ENCODE assay signal across 27 cellular contexts in genomic region chr2:170201262-170201661, GRCh38. TPM values are rescaled to one million over a fixed set of nuclear protein-coding genes. Genes with fewer than 3 reads are reported as not detected.
A peak's percentile ranks its signal among the peaks of the same experiment; 100 is the strongest.
DNase-seq lines count a peak whose midpoint lies in the region; ATAC-seq and TF ChIP-seq lines count a peak whose summit lies in the region.
"Had no signal": no experiment of that assay in that cellular context is flagged by ENCODE, and none has a peak within 500 bp of the region (broad histone marks: within the 10 kb centered on the region; RNA-seq: fewer than 3 reads in every experiment).

No MANE protein-coding gene starts in this region.

- no peak for TF ChIP-seq POLR2A in heart left ventricle (IDR thresholded peaks at IDR 0.05)

- peak overlapping the region in 1 of 5 experiments; percentile 44 for H3K4me3 Mint-ChIP-seq in brain
- H3K4me3 Mint-ChIP-seq: CD4-positive, alpha-beta T cell; HFFc6 had no signal

- H3K9me3 Mint-ChIP-seq in brain: peaks cover 0 to 3% (median 0%) of the 10 kb centered on the region in 5 experiments
- H3K9me3 Mint-ChIP-seq: CD4-positive, alpha-beta T cell; HFFc6 had no signal

- 91 to 93% (median 93%) methylated on average over 2 of the region's 2 CpGs for WGBS in heart left ventricle, 4 donors

- no peaks in the 10 kb centered on the region for H3K36me3 Mint-ChIP-seq in brain

- peak overlapping the region in 3 of 5 experiments; percentile 29 to 90 (median 74) for H3K27ac Mint-ChIP-seq in brain
- H3K27ac Mint-ChIP-seq: CD4-positive, alpha-beta T cell; HFFc6 had no signal

- no peaks in the 10 kb centered on the region for H3K27me3 ChIP-seq in HAP-1 (ENCODE audit: low read depth)
- H3K27me3 ChIP-seq in heart left ventricle: no peaks in the 10 kb centered on the region
- H3K27me3 ChIP-seq: BLaER1 treated with 17β-estradiol and CSF1 and Interleukin-3, amounts not matched to agents 10 nM and 100 nM; SJCRH30 had no signal

- no peak for TF ChIP-seq CTCF in brain (conservative IDR thresholded peaks at IDR 0.05)
- TF ChIP-seq CTCF in heart left ventricle (IDR thresholded peaks at IDR 0.05): no peak

- H3K9me3 ChIP-seq in HAP-1 (no peaks in the 10 kb centered on the region), heart left ventricle (no peaks in the 10 kb centered on the region)
- H3K9me3 ChIP-seq: BLaER1 treated with 17β-estradiol and CSF1 and Interleukin-3, amounts not matched to agents 10 nM and 100 nM; SJCRH30 had no signal

- peaks cover 53% of the 10 kb centered on the region for H3K4me1 Mint-ChIP-seq in brain

- no peak for ATAC-seq in heart left ventricle
- ATAC-seq: PC-3, SK-N-SH treated with all-trans-retinoic acid at 6 μM for 48 hours had no signal

- peak; percentile 14 for DNase-seq in NCI-H748 (lab: John Stamatoyannopoulos, UW; ENCODE audit: unreplicated experiment)
- no peak for DNase-seq in NCI-H748 treated with DMSO at 0.1 percent for 48 hours (lab: John Stamatoyannopoulos, UW)
- peak; percentile 46 to 74 for DNase-seq in HAP-1 (ENCODE audit: low spot score in 2 of 2)
- DNase-seq in heart left ventricle: no peak
- no peak for DNase-seq in activated naive CD4-positive, alpha-beta T cell treated with Interleukin-2 at 50 U/mL for 16 hours
- DNase-seq in NCI-H1105 treated with DMSO at 0.1 percent for 48 hours (lab: John Stamatoyannopoulos, UW): no peak
- DNase-seq: CD4-positive, alpha-beta T cell; COR-L47; DND-41; H7; HFFc6; Kasumi-1; MV-4-11; NCI-H1694; NCI-H2029 treated with DMSO at 0.1 percent for 48 hours; NCI-H2171; NCI-H226; NCI-H510A; NCI-H69; PC-3; SJCRH30; T-helper 2 cell had no signal

- in situ Hi-C loops in HAP-1 (cut with MboI; ENCODE audit: low sequenced_read_pairs): no loop called here

- H3K27ac ChIP-seq in heart left ventricle: no peak overlapping the region
- H3K27ac ChIP-seq: HL-60, SJCRH30 had no signal

- H3K4me1 ChIP-seq in HAP-1 (peaks cover 16% of the 10 kb centered on the region), heart left ventricle (peaks cover 0 to 4% (median 0%) of the 10 kb centered on the region in 12 donors)

- H3K27me3 Mint-ChIP-seq in brain: peaks cover 4% of the 10 kb centered on the region

- H3K4me3 ChIP-seq in HAP-1: no peak overlapping the region
- no peak overlapping the region for H3K4me3 ChIP-seq in heart left ventricle
- H3K4me3 ChIP-seq: BLaER1 treated with 17β-estradiol and CSF1 and Interleukin-3, amounts not matched to agents 10 nM and 100 nM; SJCRH30 had no signal

- intact Hi-C loops in heart left ventricle (cut with DNase I): no loop called here

- H3K36me3 ChIP-seq in HAP-1 (replicated peaks) (no peaks in the 10 kb centered on the region), heart left ventricle (no peaks in the 10 kb centered on the region)
- H3K36me3 ChIP-seq: BLaER1 treated with 17β-estradiol and CSF1 and Interleukin-3, amounts not matched to agents 10 nM and 100 nM; SJCRH30 had no signal

RNA-seq across cellular contexts. Expression of gene MYO3B, which starts 23.3 kb away (rescaled TPM):
- polyA plus RNA-seq in brain (ENCODE audit: insufficient read depth, low read depth, low replicate concordance) (not detected), heart left ventricle (not detected)
- under 1 TPM in 3 of 9 donors, not detected in 6; 0.09 to 0.19 (median 0.10) TPM for total RNA-seq in heart left ventricle
- total RNA-seq: CD4-positive, alpha-beta T cell; HFFc6; M059J had no signal

Comparison
In these comparisons a context has a peak if more than half of its experiments do, and no peak if none do; other contexts are left out.
1. DNase-seq: peak in NCI-H748 (single experiment) and HAP-1 (2 of 2); none in NCI-H748 treated with DMSO at 0.1 percent for 48 hours (single experiment), heart left ventricle (0 of 5), activated naive CD4-positive, alpha-beta T cell treated with Interleukin-2 at 50 U/mL for 16 hours (single experiment) and NCI-H1105 treated with DMSO at 0.1 percent for 48 hours (single experiment).